8 cellular contexts compared by ENCODE assay signal in genomic region chr6:136365781-136366354, GRCh38.
DNase-seq lines count a peak whose midpoint lies in the region; ATAC-seq, FAIRE-seq and TF ChIP-seq lines count a peak whose summit lies in the region.

No MANE protein-coding gene starts in this region.

- no peak overlapping the region for H3K4me3 ChIP-seq in GM12878
- H3K4me3 ChIP-seq in neutrophil (ENCODE audit: low read depth in 1 of 2, low read length in 1 of 2) = peak overlapping the region in 1 of 2 experiments; percentile 27
- no peak overlapping the region for H3K4me3 ChIP-seq in vagina

- TF ChIP-seq EP300 in GM12878 (IDR thresholded peaks at IDR 0.05; ENCODE audit: borderline replicate concordance in 1 of 2, control insufficient read depth in 1 of 2, low read depth in 2 of 2, low read length in 2 of 2) = no peak

- H3K27ac ChIP-seq in GM12878 (ENCODE audit: control insufficient read depth, insufficient read depth) (no peak overlapping the region), neutrophil (peak overlapping the region; percentile 82), vagina (no peak overlapping the region)

- H4K20me1 ChIP-seq in GM12878 (ENCODE audit: control insufficient read depth, insufficient read depth) = no peaks in the 10 kb centered on the region

- TF ChIP-seq POLR2A in GM12878 (IDR thresholded peaks at IDR 0.05; ENCODE audit: low read depth, low read length) (no peak), vagina (IDR thresholded peaks at IDR 0.05) (no peak)

- RAD21 ChIA-PET in GM12878 (lab: Charles Lee; ENCODE audit: unreplicated experiment) = no interaction called here

- POLR2A ChIA-PET in GM12878 (lab: Charles Lee) = no interaction called here

- CTCF ChIA-PET in GM12878 (lab: Yijun Ruan, JAX) = no interaction called here

- no peak overlapping the region for H3K9ac ChIP-seq in GM12878 (ENCODE audit: control insufficient read depth, insufficient read depth, low read length)

- DNase-seq in CMK (ENCODE audit: low read depth) (peak; percentile 52), NCI-H1092 treated with DMSO at 0.1 percent for 48 hours (lab: John Stamatoyannopoulos, UW) (peak; percentile 35), GM12878 (ENCODE audit: low read depth, low spot score) (no peak), NCI-H1105 treated with DMSO at 0.1 percent for 48 hours (lab: John Stamatoyannopoulos, UW) (no peak), vagina (ENCODE audit: extremely low spot score in 2 of 2) (no peak)

- H3K4me2 ChIP-seq in GM12878 (ENCODE audit: control insufficient read depth, insufficient read depth) = no peak overlapping the region

- H3K27me3 ChIP-seq in GM12878 (replicated peaks in 1 of 2; ENCODE audit: control insufficient read depth in 2 of 2, insufficient read depth in 2 of 2, low read length in 1 of 2) = peaks cover 2 to 3% of the 10 kb centered on the region in 2 experiments; a peak in 1 of 4 replicates
- no peaks in the 10 kb centered on the region for H3K27me3 ChIP-seq in neutrophil
- H3K27me3 ChIP-seq in vagina = no peaks in the 10 kb centered on the region

- no peak for TF ChIP-seq CTCF in GM12878 (IDR thresholded peaks at IDR 0.05 in 2 of 3, conservative IDR thresholded peaks at IDR 0.05 in 1 of 3; ENCODE audit: control insufficient read depth in 2 of 3, extremely low read depth in 1 of 3, insufficient read depth in 1 of 3, low read depth in 3 of 3, low read length in 3 of 3)
- no peak for TF ChIP-seq CTCF in neutrophil (IDR thresholded peaks at IDR 0.05)
- no peak for TF ChIP-seq CTCF in vagina (IDR thresholded peaks at IDR 0.05)

- in situ Hi-C loops in GM12878 (cut with MboI) = no loop called here

- TF ChIP-seq RAD21 in GM12878 (IDR thresholded peaks at IDR 0.05; ENCODE audit: insufficient read depth, low read depth, low read length) = no peak

- BruUV-seq in GM12878 (replicated peaks; lab: Mats Ljungman, UMichigan) = no TSS peak

- peak; percentile 22; the same call in 1 of the 3 replicates for ATAC-seq in GM12878
- no peak for ATAC-seq in GM21786 (IDR thresholded peaks at IDR 0.05; ENCODE audit: unreplicated experiment)
- ATAC-seq in HG02938 (IDR thresholded peaks at IDR 0.05; ENCODE audit: unreplicated experiment) = no peak

- WGBS in GM12878 (ENCODE audit: insufficient coverage, insufficient replicate concordance, low lambda C conversion rate, missing lambda C conversion rate) = 15% methylated on average over 11 of the region's 11 CpGs

- H3K4me1 ChIP-seq in GM12878 (ENCODE audit: control insufficient read depth, insufficient read depth, low read length) (no peaks in the 10 kb centered on the region), neutrophil (ENCODE audit: control insufficient read depth in 1 of 2, insufficient read depth in 1 of 2, low read depth in 1 of 2, low read length in 1 of 2) (peaks cover 8 to 14% of the 10 kb centered on the region in 2 experiments), vagina (no peaks in the 10 kb centered on the region)

- no peak for FAIRE-seq in GM12878 (lab: Jason Lieb, UNC)

- SMC1A ChIA-PET in GM12878 (lab: Charles Lee; ENCODE audit: uncharacterized antibody, unreplicated experiment) = interaction anchor here (0.6 kb wide), 1 partner anchor 228 kb away, joined by 3 read pairs; no protein-coding TSS in a partner anchor

- intact Hi-C loops in GM12878 (cut with micrococcal nuclease; ENCODE audit: unreplicated experiment) (no loop called here), vagina (cut with DNase I) (no loop called here)

- H3K9me3 ChIP-seq in GM12878 (replicated peaks; ENCODE audit: control insufficient read depth, insufficient read depth, low read length) = no peaks in the 10 kb centered on the region
- no peaks in the 10 kb centered on the region for H3K9me3 ChIP-seq in neutrophil
- no peaks in the 10 kb centered on the region for H3K9me3 ChIP-seq in vagina

- no peak overlapping the region for H2AFZ ChIP-seq in GM12878 (ENCODE audit: control insufficient read depth, low read depth, low read length)

- no peaks in the 10 kb centered on the region for H3K79me2 ChIP-seq in GM12878 (ENCODE audit: control insufficient read depth, insufficient read depth, low read length)

- no peaks in the 10 kb centered on the region for H3K36me3 ChIP-seq in GM12878 (ENCODE audit: control insufficient read depth in 2 of 2, insufficient read depth in 2 of 2, low read length in 1 of 2)
- peaks cover 7% of the 10 kb centered on the region for H3K36me3 ChIP-seq in neutrophil
- H3K36me3 ChIP-seq in vagina = peaks cover 0 to 7% of the 10 kb centered on the region in 2 donors

TF ChIP-seq in GM12878, 131 proteins besides CTCF, POLR2A, EP300 and RAD21 (continues in another document):
- TF ChIP-seq BMI1 (IDR thresholded peaks at IDR 0.05; ENCODE audit: borderline replicate concordance) = no peak
- TF ChIP-seq FOS (IDR thresholded peaks at IDR 0.05; ENCODE audit: borderline replicate concordance, extremely low read depth, insufficient read length) = no peak
- no peak for TF ChIP-seq RAD51 (IDR thresholded peaks at IDR 0.05)
- no peak for TF ChIP-seq IRF4 (IDR thresholded peaks at IDR 0.05; ENCODE audit: low read depth, low read length)
- no peak for TF ChIP-seq MYC (IDR thresholded peaks at IDR 0.05; ENCODE audit: insufficient read depth, insufficient read length, insufficient replicate concordance, low read length, severe bottlenecking)
- no peak for TF ChIP-seq CHD2 (IDR thresholded peaks at IDR 0.05; ENCODE audit: borderline replicate concordance, low read depth, low read length)
- no peak for TF ChIP-seq ZBTB11 (CRISPR knock-in tag; IDR thresholded peaks at IDR 0.05)
- no peak for TF ChIP-seq TCF3 (IDR thresholded peaks at IDR 0.05; ENCODE audit: borderline replicate concordance, insufficient read depth, low read depth, low read length)
- no peak for TF ChIP-seq CBFB (IDR thresholded peaks at IDR 0.05; ENCODE audit: low read depth)
- TF ChIP-seq TBL1XR1 (IDR thresholded peaks at IDR 0.05; ENCODE audit: low read depth, low read length) = no peak
- no peak for TF ChIP-seq CBX3 (IDR thresholded peaks at IDR 0.05; ENCODE audit: borderline replicate concordance, low read depth)
- no peak for TF ChIP-seq TARDBP (IDR thresholded peaks at IDR 0.05; ENCODE audit: borderline replicate concordance)
- no peak for TF ChIP-seq ZSCAN29 (IDR thresholded peaks at IDR 0.05)
- no peak for TF ChIP-seq PAX5 (IDR thresholded peaks at IDR 0.05; ENCODE audit: borderline replicate concordance, low read depth, low read length)
- TF ChIP-seq IRF5 (IDR thresholded peaks at IDR 0.05; ENCODE audit: borderline replicate concordance) = no peak
- TF ChIP-seq TCF12 (IDR thresholded peaks at IDR 0.05; ENCODE audit: low read depth, low read length) = no peak
- no peak for TF ChIP-seq HDAC6 (IDR thresholded peaks at IDR 0.05; ENCODE audit: unreplicated experiment)

Comparison
In these comparisons a context has a peak if more than half of its experiments do, and no peak if none do; other contexts are left out.
1. DNase-seq: peak in CMK (single experiment) and NCI-H1092 treated with DMSO at 0.1 percent for 48 hours (single experiment); none in GM12878 (single experiment), NCI-H1105 treated with DMSO at 0.1 percent for 48 hours (single experiment) and vagina (0 of 2).